ENCODE assay signal across 17 cellular contexts in the genomic region with DNA sequence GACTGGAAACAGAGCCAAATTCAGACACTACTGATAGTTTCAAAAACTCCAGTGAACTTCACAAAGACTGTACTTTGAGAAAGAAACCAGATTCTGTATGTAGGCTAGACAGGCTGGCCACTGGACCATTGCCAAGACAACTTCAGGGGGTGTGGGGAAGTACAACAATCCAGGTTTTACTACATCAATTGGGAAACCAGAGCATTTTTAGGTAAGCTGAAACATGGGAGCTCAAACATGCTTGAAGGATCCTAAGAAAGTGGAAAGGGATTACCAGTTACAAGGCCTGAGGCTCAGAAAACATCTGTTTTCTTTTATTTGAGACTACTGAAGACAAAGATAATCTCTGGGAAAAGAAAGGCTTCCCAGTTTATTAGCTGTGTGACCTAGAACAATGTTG. TPM values are rescaled to one million over a fixed set of nuclear protein-coding genes. Genes with fewer than 3 reads are reported as not detected.
DNase-seq lines count a peak whose midpoint lies in the region; ATAC-seq, FAIRE-seq and TF ChIP-seq lines count a peak whose summit lies in the region.
"Had no signal": no experiment of that assay in that cellular context is flagged by ENCODE, and none has a peak within 500 bp of the region (broad histone marks: within the 10 kb centered on the region; RNA-seq: fewer than 3 reads in every experiment).

No MANE protein-coding gene starts in this region.

- H3K9ac ChIP-seq in SK-N-SH = no peak overlapping the region

- no peak overlapping the region for H3K4me3 Mint-ChIP-seq in glutamatergic neuron (ENCODE audit: unreplicated experiment)
- H3K4me3 Mint-ChIP-seq: activated CD8-positive, alpha-beta T cell treated with anti-CD3 and anti-CD28 coated beads, Interleukin-2, amount 10 ng/mL, durations not matched to agents 7 days and 5 days; CD8-positive, alpha-beta memory T cell had no signal

- FAIRE-seq in D721Med (lab: Jason Lieb, UNC) = no peak

- DNase-seq in HL-60 (ENCODE audit: low read depth in 1 of 2, low spot score in 1 of 2) = no peak
- DNase-seq in SK-N-SH = peak; percentile 23
- DNase-seq in esophagus muscularis mucosa (ENCODE audit: extremely low spot score) = no peak
- no peak for DNase-seq in osteoblast (ENCODE audit: insufficient read length, low spot score, missing footprints)
- no peak for DNase-seq in glutamatergic neuron
- DNase-seq in D721Med (ENCODE audit: insufficient read length, low spot score) = no peak
- no peak for DNase-seq in RKO (ENCODE audit: low spot score)
- DNase-seq: activated CD8-positive, alpha-beta T cell treated with anti-CD3 and anti-CD28 coated beads, Interleukin-2, amount 10 ng/mL, durations not matched to agents 7 days and 5 days; activated gamma-delta T cell; CD8-positive, alpha-beta memory T cell; Karpas-422; NCI-H774; SHP77 treated with DMSO at 0.1 percent for 48 hours had no signal

- no peak for TF ChIP-seq CTCF in HL-60 (IDR thresholded peaks at IDR 0.05; ENCODE audit: insufficient read depth, low read length)
- no peak for TF ChIP-seq CTCF in SK-N-SH (IDR thresholded peaks at IDR 0.05)
- no peak for TF ChIP-seq CTCF in esophagus muscularis mucosa (IDR thresholded peaks at IDR 0.05)
- no peak for TF ChIP-seq CTCF in osteoblast (IDR thresholded peaks at IDR 0.05; ENCODE audit: extremely low read depth, low read depth, low read length)
- no peak for TF ChIP-seq CTCF in glutamatergic neuron (IDR thresholded peaks at IDR 0.05; ENCODE audit: partially characterized antibody, unreplicated experiment)
- no peak for TF ChIP-seq CTCF in D721Med (IDR thresholded peaks at IDR 0.05; ENCODE audit: insufficient read depth, missing control alignments)

- no peak for TF ChIP-seq RAD21 in SK-N-SH (IDR thresholded peaks at IDR 0.05; ENCODE audit: low read length)

- H3K27ac ChIP-seq in HL-60 (replicated peaks) (peak overlapping the region; percentile 41), SK-N-SH (ENCODE audit: low read depth in 2 of 2, low read length in 1 of 2) (peak overlapping the region; percentile 74 to 76), esophagus muscularis mucosa (replicated peaks in 1 of 4) (peak overlapping the region; percentile 21 to 78 (median 32)), osteoblast (ENCODE audit: low read depth, low read length) (peak overlapping the region; percentile 64)
- H3K27ac ChIP-seq: cardiac muscle cell had no signal

- TF ChIP-seq EP300 in SK-N-SH (IDR thresholded peaks at IDR 0.05; ENCODE audit: borderline replicate concordance in 1 of 2, low read depth in 1 of 2, low read length in 1 of 2) (no peak), esophagus muscularis mucosa (IDR thresholded peaks at IDR 0.05) (no peak)

- H3K4me1 ChIP-seq in SK-N-SH (ENCODE audit: control insufficient read depth in 1 of 2, insufficient read depth in 2 of 2, low read depth in 1 of 2, low read length in 1 of 2) (peaks cover 6 to 31% of the 10 kb centered on the region in 2 experiments), esophagus muscularis mucosa (peaks cover 9 to 72% (median 60%) of the 10 kb centered on the region in 4 donors), osteoblast (ENCODE audit: insufficient read depth, low read length) (peaks cover 41% of the 10 kb centered on the region)

- CTCF ChIA-PET in SK-N-SH (lab: Yijun Ruan, JAX) = no interaction called here

- POLR2A ChIA-PET in SK-N-SH (lab: Yijun Ruan, JAX) = interaction anchor here (0.6 kb wide), 2 partner anchors 13 to 886 kb away, joined by 3 read pairs; no protein-coding TSS in a partner anchor

- peaks cover 2% of the 10 kb centered on the region for H3K27me3 Mint-ChIP-seq in glutamatergic neuron (ENCODE audit: unreplicated experiment)

- H3K4me2 ChIP-seq in SK-N-SH (peak overlapping the region; percentile 60; the same call in 1 of the 2 replicates), osteoblast (ENCODE audit: insufficient read depth, low read length) (peak overlapping the region; percentile 56)

- H3K4me1 Mint-ChIP-seq in glutamatergic neuron (ENCODE audit: low read depth, unreplicated experiment) = peaks cover 2% of the 10 kb centered on the region
- H3K4me1 Mint-ChIP-seq: CD8-positive, alpha-beta memory T cell had no signal

- H3K79me2 ChIP-seq in SK-N-SH (ENCODE audit: insufficient read depth) (no peaks in the 10 kb centered on the region), osteoblast (ENCODE audit: insufficient read depth, low read length) (no peaks in the 10 kb centered on the region)

- H4K20me1 ChIP-seq in SK-N-SH (ENCODE audit: insufficient read depth) (no peaks in the 10 kb centered on the region), osteoblast (ENCODE audit: insufficient read depth, low read length) (no peaks in the 10 kb centered on the region)

- ATAC-seq in HG03342 (IDR thresholded peaks at IDR 0.05; ENCODE audit: unreplicated experiment) = no peak
- ATAC-seq: activated CD8-positive, alpha-beta T cell treated with anti-CD3 and anti-CD28 coated beads, Interleukin-2, amount 10 ng/mL, durations not matched to agents 7 days and 5 days had no signal

- no peaks in the 10 kb centered on the region for H3K9me2 ChIP-seq in SK-N-SH

- intact Hi-C loops in esophagus muscularis mucosa (cut with DNase I) = no loop called here

- no peak overlapping the region for H3K27ac Mint-ChIP-seq in glutamatergic neuron (ENCODE audit: unreplicated experiment)
- H3K27ac Mint-ChIP-seq: activated CD8-positive, alpha-beta T cell treated with anti-CD3 and anti-CD28 coated beads, Interleukin-2, amount 10 ng/mL, durations not matched to agents 7 days and 5 days; CD8-positive, alpha-beta memory T cell had no signal

- no peak for TF ChIP-seq POLR2A in esophagus muscularis mucosa (IDR thresholded peaks at IDR 0.05; ENCODE audit: low read depth)

- H3F3A ChIP-seq in SK-N-SH (replicated peaks; ENCODE audit: insufficient read depth) = peaks cover 19% of the 10 kb centered on the region

- peak overlapping the region; percentile 62; the same call in 1 of the 2 replicates for H2AFZ ChIP-seq in SK-N-SH (ENCODE audit: low read depth)
- no peak overlapping the region for H2AFZ ChIP-seq in osteoblast (ENCODE audit: low read length)

- no peaks in the 10 kb centered on the region for H3K27me3 ChIP-seq in HL-60 (ENCODE audit: insufficient read depth, poor library complexity, severe bottlenecking)
- H3K27me3 ChIP-seq in SK-N-SH (ENCODE audit: insufficient read depth) = no peaks in the 10 kb centered on the region
- no peaks in the 10 kb centered on the region for H3K27me3 ChIP-seq in esophagus muscularis mucosa
- H3K27me3 ChIP-seq in osteoblast (ENCODE audit: insufficient read depth, low read length) = no peaks in the 10 kb centered on the region
- H3K27me3 ChIP-seq: cardiac muscle cell had no signal

- H3K4me3 ChIP-seq in HL-60 (replicated peaks; ENCODE audit: insufficient read depth, low read length) = no peak overlapping the region
- 0 out of 4 replicates have a peak overlapping the region, but pooled peaks of 1 of the 2 experiments have one; percentile 3 for H3K4me3 ChIP-seq in SK-N-SH (ENCODE audit: low read depth in 2 of 2, low read length in 1 of 2)
- no peak overlapping the region for H3K4me3 ChIP-seq in esophagus muscularis mucosa
- H3K4me3 ChIP-seq in osteoblast (ENCODE audit: insufficient read depth, low read length) = no peak overlapping the region
- H3K4me3 ChIP-seq: cardiac muscle cell, lung, skin epidermis had no signal

- H3K36me3 ChIP-seq in SK-N-SH (replicated peaks in 1 of 2; ENCODE audit: control insufficient read depth in 1 of 2, insufficient read depth in 2 of 2, low read length in 1 of 2) (no peaks in the 10 kb centered on the region), esophagus muscularis mucosa (no peaks in the 10 kb centered on the region), osteoblast (ENCODE audit: insufficient read depth, low read length) (no peaks in the 10 kb centered on the region)
- H3K36me3 ChIP-seq: cardiac muscle cell had no signal

- H3K36me3 Mint-ChIP-seq in glutamatergic neuron (ENCODE audit: unreplicated experiment) = no peaks in the 10 kb centered on the region

- no peaks in the 10 kb centered on the region for H3K9me3 ChIP-seq in SK-N-SH
- no peaks in the 10 kb centered on the region for H3K9me3 ChIP-seq in esophagus muscularis mucosa
- no peaks in the 10 kb centered on the region for H3K9me3 ChIP-seq in osteoblast (ENCODE audit: low read depth, low read length)

- H3K9me3 Mint-ChIP-seq in glutamatergic neuron (ENCODE audit: unreplicated experiment) = peaks cover 3% of the 10 kb centered on the region
- H3K9me3 Mint-ChIP-seq: CD8-positive, alpha-beta memory T cell had no signal

TF ChIP-seq in SK-N-SH, 30 proteins besides CTCF, POLR2A, EP300 and RAD21:
- TF ChIP-seq RFX5 (IDR thresholded peaks at IDR 0.05; ENCODE audit: low read length) = no peak
- TF ChIP-seq, protein P1, sequence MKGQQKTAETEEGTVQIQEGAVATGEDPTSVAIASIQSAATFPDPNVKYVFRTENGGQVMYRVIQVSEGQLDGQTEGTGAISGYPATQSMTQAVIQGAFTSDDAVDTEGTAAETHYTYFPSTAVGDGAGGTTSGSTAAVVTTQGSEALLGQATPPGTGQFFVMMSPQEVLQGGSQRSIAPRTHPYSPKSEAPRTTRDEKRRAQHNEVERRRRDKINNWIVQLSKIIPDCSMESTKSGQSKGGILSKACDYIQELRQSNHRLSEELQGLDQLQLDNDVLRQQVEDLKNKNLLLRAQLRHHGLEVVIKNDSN (IDR thresholded peaks at IDR 0.05; ENCODE audit: borderline replicate concordance, low read depth) = no peak
- TF ChIP-seq EZH2phosphoT487 (IDR thresholded peaks at IDR 0.05; ENCODE audit: borderline replicate concordance, low read depth) = no peak
- TF ChIP-seq, protein P2, sequence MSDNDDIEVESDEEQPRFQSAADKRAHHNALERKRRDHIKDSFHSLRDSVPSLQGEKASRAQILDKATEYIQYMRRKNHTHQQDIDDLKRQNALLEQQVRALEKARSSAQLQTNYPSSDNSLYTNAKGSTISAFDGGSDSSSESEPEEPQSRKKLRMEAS (IDR thresholded peaks at IDR 0.05; ENCODE audit: low read depth) = no peak
- TF ChIP-seq SIN3A (IDR thresholded peaks at IDR 0.05; ENCODE audit: borderline replicate concordance, low read depth, low read length) = no peak
- TF ChIP-seq FOSL2 (IDR thresholded peaks at IDR 0.05; ENCODE audit: borderline replicate concordance, low read depth) = no peak
- TF ChIP-seq RCOR1 (IDR thresholded peaks at IDR 0.05; ENCODE audit: low read length) = no peak
- no peak for TF ChIP-seq MXI1 (IDR thresholded peaks at IDR 0.05; ENCODE audit: low read depth, low read length)
- no peak for TF ChIP-seq POLR2AphosphoS5 (IDR thresholded peaks at IDR 0.05; ENCODE audit: low read depth, low read length)
- no peak for TF ChIP-seq NRF1 (IDR thresholded peaks at IDR 0.05; ENCODE audit: low read depth, low read length)

RNA-seq across cellular contexts. Expression of a gene that starts 26.9 kb away (rescaled TPM):
- 5.4 and 7.3 TPM in 2 replicates for polyA plus RNA-seq in SK-N-SH (2012; rRNA removed)
- polyA plus RNA-seq in SK-N-SH (2012; cell fraction: cytosol; rRNA removed) = 6.6 and 8.4 TPM in 2 replicates
- 7.4 and 21.4 TPM in 2 replicates for polyA plus RNA-seq in SK-N-SH (2012; cell fraction: nucleus; rRNA removed)
- total RNA-seq in esophagus muscularis mucosa (10 to 100 TPM; 44.9 to 73.9 (median 52.4) TPM), osteoblast (50.7 and 51.9 TPM in 2 replicates), glutamatergic neuron (ENCODE audit: unreplicated experiment) (35.9 TPM)
